21 cellular contexts compared by ENCODE assay signal in genomic region chr2:23423062-23423872, GRCh38. TPM values are rescaled to one million over a fixed set of nuclear protein-coding genes. Genes with fewer than 3 reads are reported as not detected.
DNase-seq lines count a peak whose midpoint lies in the region; ATAC-seq and TF ChIP-seq lines count a peak whose summit lies in the region.
"Had no signal": no experiment of that assay in that cellular context is flagged by ENCODE, and none has a peak within 500 bp of the region (broad histone marks: within the 10 kb centered on the region; RNA-seq: fewer than 3 reads in every experiment).

No MANE protein-coding gene starts in this region.

- H2BK120ac ChIP-seq in trophoblast cell (ENCODE audit: insufficient read depth, low read length, poor library complexity), result peak overlapping the region; percentile 34

- H3K79me2 ChIP-seq in GM23338 (replicated peaks; ENCODE audit: insufficient read depth) (no peaks in the 10 kb centered on the region), trophoblast cell (ENCODE audit: control insufficient read depth, insufficient read depth, low read length, poor library complexity) (no peaks in the 10 kb centered on the region)

- H3K36me3 Mint-ChIP-seq in GM23338 (ENCODE audit: low read depth), result no peaks in the 10 kb centered on the region
- H3K36me3 Mint-ChIP-seq: activated CD4-positive, alpha-beta memory T cell treated with anti-CD3 and anti-CD28 coated beads for 36 hours; CD14-positive monocyte had no signal

- H3K4me3 Mint-ChIP-seq in GM23338, result no peak overlapping the region
- H3K4me3 Mint-ChIP-seq: activated B cell treated with CpG ODN at 0.5 μM for 24 hours; activated CD4-positive, alpha-beta memory T cell treated with anti-CD3 and anti-CD28 coated beads for 36 hours; activated T-cell treated with anti-CD3 and anti-CD28 coated beads, Interleukin-2, amount 50 U/mL, for 24 hours; CD14-positive monocyte had no signal

- H2BK5ac ChIP-seq in trophoblast cell (ENCODE audit: low read depth, low read length, poor library complexity), result peak overlapping the region; percentile 44

- TF ChIP-seq CTCF in GM23338 (conservative IDR thresholded peaks at IDR 0.05; ENCODE audit: low read depth in 2 of 2) (no peak), WERI-Rb-1 (IDR thresholded peaks at IDR 0.05; ENCODE audit: low read depth, low read length) (no peak), ovary (IDR thresholded peaks at IDR 0.05) (no peak)

- intact Hi-C loops in ovary (cut with DNase I), result no loop called here

- DNase-seq in GM23338 (ENCODE audit: low spot score), result no peak
- DNase-seq in WERI-Rb-1, result peak; percentile 70
- peak; percentile 60 for DNase-seq in islet precursor cell
- DNase-seq in trophoblast cell, result no peak
- no peak for DNase-seq in activated naive CD4-positive, alpha-beta T cell treated with anti-CD3 and anti-CD28 coated beads, Interleukin-2, amount 50 U/mL, for 16 hours
- no peak for DNase-seq in ovary
- no peak for DNase-seq in HK-2 (ENCODE audit: unreplicated experiment)
- DNase-seq: activated B cell treated with CpG ODN at 0.5 μM for 24 hours; activated naive CD4-positive, alpha-beta T cell; activated T-cell treated with anti-CD3 and anti-CD28 coated beads, Interleukin-2, amount 50 U/mL, for 24 hours; amniotic stem cell; GM23248; MV-4-11; NCI-H1694 treated with DMSO at 0.1 percent for 48 hours; stimulated activated CD8-positive, alpha-beta memory T cell treated with anti-CD3 and anti-CD28 coated beads, Interleukin-4, amount 100 ng/mL, for 48 hours; T-helper 9 cell; uterus had no signal

- no peaks in the 10 kb centered on the region for H3K36me3 ChIP-seq in GM23338 (ENCODE audit: insufficient read depth)
- peaks cover under 1% of the 10 kb centered on the region; the same call in 1 of the 2 replicates for H3K36me3 ChIP-seq in WERI-Rb-1
- no peaks in the 10 kb centered on the region for H3K36me3 ChIP-seq in trophoblast cell (ENCODE audit: control insufficient read depth in 1 of 2, insufficient read depth in 2 of 2, low read length in 2 of 2)
- no peaks in the 10 kb centered on the region for H3K36me3 ChIP-seq in ovary
- H3K36me3 ChIP-seq: uterus had no signal

- H3K4me1 ChIP-seq in GM23338 (ENCODE audit: insufficient read depth) (no peaks in the 10 kb centered on the region), trophoblast cell (ENCODE audit: control insufficient read depth in 1 of 2, insufficient read depth in 2 of 2, low read length in 2 of 2) (peaks cover 48 to 64% of the 10 kb centered on the region in 2 experiments), ovary (ENCODE audit: insufficient read depth) (peaks cover 5% of the 10 kb centered on the region)

- no CpG with 5 or more reads among the region's 31 CpGs for WGBS in trophoblast cell (ENCODE audit: extremely low coverage, insufficient coverage, insufficient read length)
- WGBS in ovary, 3 donors, result 93 to 94% (median 94%) methylated on average over 31 of the region's 31 CpGs

- H3K18ac ChIP-seq in trophoblast cell (ENCODE audit: low read length), result peak overlapping the region; percentile 45

- H4K8ac ChIP-seq in trophoblast cell (ENCODE audit: low read depth, low read length), result no peak overlapping the region

- H4K91ac ChIP-seq in trophoblast cell (ENCODE audit: low read depth, low read length), result peak overlapping the region; percentile 60

- H3K79me1 ChIP-seq in trophoblast cell (ENCODE audit: low read length), result peaks cover 24% of the 10 kb centered on the region

- H4K20me1 ChIP-seq in GM23338 (replicated peaks; ENCODE audit: insufficient read depth), result no peaks in the 10 kb centered on the region

- no peak for TF ChIP-seq POLR2A in ovary (IDR thresholded peaks at IDR 0.05)

- H3F3A ChIP-seq in GM23338 (replicated peaks; ENCODE audit: low read depth), result no peaks in the 10 kb centered on the region

- no peak overlapping the region for H3K4ac ChIP-seq in trophoblast cell (ENCODE audit: low read depth, low read length)

- H3K27me3 ChIP-seq in GM23338 (ENCODE audit: insufficient read depth), result no peaks in the 10 kb centered on the region
- H3K27me3 ChIP-seq in WERI-Rb-1 (ENCODE audit: insufficient read depth, low read depth, severe bottlenecking), result no peaks in the 10 kb centered on the region
- no peaks in the 10 kb centered on the region for H3K27me3 ChIP-seq in trophoblast cell (ENCODE audit: insufficient read depth, low read length)
- H3K27me3 ChIP-seq in ovary, result no peaks in the 10 kb centered on the region
- H3K27me3 ChIP-seq: uterus had no signal

- no peak overlapping the region for H2AFZ ChIP-seq in GM23338
- H2AFZ ChIP-seq in trophoblast cell (ENCODE audit: insufficient read depth, low read length, poor library complexity), result no peak overlapping the region
- H2AFZ ChIP-seq: GM23248 had no signal

- H3K4me1 Mint-ChIP-seq in GM23338, result peaks cover 16% of the 10 kb centered on the region
- H3K4me1 Mint-ChIP-seq: activated B cell treated with CpG ODN at 0.5 μM for 24 hours, CD14-positive monocyte had no signal

- H3K27ac ChIP-seq in GM23338 (ENCODE audit: low read depth) (0 out of 2 replicates have a peak overlapping the region, but pooled peaks have one; percentile 19), WERI-Rb-1 (peak overlapping the region; percentile 93), trophoblast cell (ENCODE audit: low read depth, low read length) (peak overlapping the region; percentile 52), ovary (no peak overlapping the region)
- H3K27ac ChIP-seq: GM23248, KMS-11, uterus had no signal

- H3K27ac Mint-ChIP-seq in GM23338, result no peak overlapping the region
- H3K27ac Mint-ChIP-seq: activated B cell treated with CpG ODN at 0.5 μM for 24 hours; activated CD4-positive, alpha-beta memory T cell treated with anti-CD3 and anti-CD28 coated beads for 36 hours; activated T-cell treated with anti-CD3 and anti-CD28 coated beads, Interleukin-2, amount 50 U/mL, for 24 hours; CD14-positive monocyte had no signal

- peak overlapping the region; percentile 0 for H2AK5ac ChIP-seq in trophoblast cell (ENCODE audit: low read length)

- H3K4me3 ChIP-seq in GM23338 (no peak overlapping the region), WERI-Rb-1 (ENCODE audit: low read depth, low read length) (peak overlapping the region; percentile 1), trophoblast cell (ENCODE audit: low read depth, low read length) (no peak overlapping the region), ovary (no peak overlapping the region)
- H3K4me3 ChIP-seq: GM23248, uterus had no signal

- H3K23ac ChIP-seq in trophoblast cell (ENCODE audit: low read length), result no peak overlapping the region

- ATAC-seq in GM23338 (peak; percentile 42), HG02623 (IDR thresholded peaks at IDR 0.05; ENCODE audit: unreplicated experiment) (no peak)

- peak overlapping the region; percentile 7 for H3K14ac ChIP-seq in trophoblast cell (ENCODE audit: low read length)

- H3K9me3 Mint-ChIP-seq in GM23338, result no peaks in the 10 kb centered on the region
- H3K9me3 Mint-ChIP-seq: activated B cell treated with CpG ODN at 0.5 μM for 24 hours; activated CD4-positive, alpha-beta memory T cell treated with anti-CD3 and anti-CD28 coated beads for 36 hours; activated T-cell treated with anti-CD3 and anti-CD28 coated beads, Interleukin-2, amount 50 U/mL, for 24 hours; CD14-positive monocyte had no signal

- H4K12ac ChIP-seq in trophoblast cell (ENCODE audit: low read depth, low read length), result no peak overlapping the region

- H3K27me3 Mint-ChIP-seq in GM23338 (ENCODE audit: insufficient read depth, low read depth, poor library complexity), result no peaks in the 10 kb centered on the region
- H3K27me3 Mint-ChIP-seq: activated B cell treated with CpG ODN at 0.5 μM for 24 hours; activated CD4-positive, alpha-beta memory T cell treated with anti-CD3 and anti-CD28 coated beads for 36 hours; activated T-cell treated with anti-CD3 and anti-CD28 coated beads, Interleukin-2, amount 50 U/mL, for 24 hours had no signal

- H2BK12ac ChIP-seq in trophoblast cell (ENCODE audit: low read length), result peak overlapping the region; percentile 44

- H3K4me2 ChIP-seq in GM23338 (0 out of 2 replicates have a peak overlapping the region, but pooled peaks have one; percentile 14), trophoblast cell (ENCODE audit: low read length) (no peak overlapping the region)
- H3K4me2 ChIP-seq: KMS-11 had no signal

- no peak for TF ChIP-seq EP300 in ovary (IDR thresholded peaks at IDR 0.05)

- H3K9me3 ChIP-seq in WERI-Rb-1 (ENCODE audit: severe bottlenecking) (no peaks in the 10 kb centered on the region), trophoblast cell (ENCODE audit: insufficient read depth, low read depth, low read length) (peaks cover 4% of the 10 kb centered on the region), ovary (no peaks in the 10 kb centered on the region)
- H3K9me3 ChIP-seq: uterus had no signal

- H3K9ac ChIP-seq in trophoblast cell (ENCODE audit: low read length), result no peak overlapping the region
- H3K9ac ChIP-seq: GM23248, KMS-11 had no signal

- H3K9me2 ChIP-seq in GM23338 (ENCODE audit: insufficient read depth), result no peaks in the 10 kb centered on the region

TF ChIP-seq in GM23338, 12 proteins besides CTCF, POLR2A, EP300 and RAD21 (continues in another document):
- no peak for TF ChIP-seq ZNF114 (CRISPR knock-in tag; IDR thresholded peaks at IDR 0.05)
- no peak for TF ChIP-seq STAT1 (IDR thresholded peaks at IDR 0.05; ENCODE audit: unreplicated experiment)
- no peak for TF ChIP-seq CREB1 (CRISPR knock-in tag; IDR thresholded peaks at IDR 0.05; ENCODE audit: low read depth)
- TF ChIP-seq EZH2phosphoT487 (IDR thresholded peaks at IDR 0.05; ENCODE audit: unreplicated experiment), result no peak
- no peak for TF ChIP-seq EZH2 (IDR thresholded peaks at IDR 0.05; ENCODE audit: low read depth, unreplicated experiment)
- no peak for TF ChIP-seq JUNB (IDR thresholded peaks at IDR 0.05; ENCODE audit: unreplicated experiment)
- TF ChIP-seq NANOG (IDR thresholded peaks at IDR 0.05; ENCODE audit: borderline replicate concordance), result no peak
- no peak for TF ChIP-seq ETS1 (IDR thresholded peaks at IDR 0.05)

RNA-seq across cellular contexts. Expression of gene KLHL29, which starts 38.3 kb away (rescaled TPM):
- 5.7 and 6.5 TPM in 2 replicates for total RNA-seq in GM23338 (2014; rRNA removed; shearing (Covaris generic))
- 1.5 and 1.9 TPM in 2 replicates for polyA plus RNA-seq in GM23338 (2016; fragmentation: Nextera tagmentation; extraction: Ambion mirVana)
- polyA plus RNA-seq in trophoblast cell (2013), result 6.9 and 7.0 TPM in 2 replicates
- 1 to 10 TPM; 3.0 to 6.6 (median 5.3) TPM for total RNA-seq in ovary
- 1 to 10 TPM; 3.2 to 3.9 TPM for polyA plus RNA-seq in ovary
- polyA plus RNA-seq: CD14-positive monocyte had no signal

Comparison
In these comparisons a context has a peak if more than half of its experiments do, and no peak if none do; other contexts are left out.
1. DNase-seq: peak in WERI-Rb-1 (single experiment) and islet precursor cell (single experiment); none in GM23338 (single experiment), trophoblast cell (0 of 2), activated naive CD4-positive, alpha-beta T cell treated with anti-CD3 and anti-CD28 coated beads, Interleukin-2, amount 50 U/mL, for 16 hours (single experiment), ovary (0 of 5) and HK-2 (single experiment).
2. H3K27ac ChIP-seq: peak in GM23338 (single experiment), WERI-Rb-1 (single experiment) and trophoblast cell (single experiment); none in ovary (0 of 2).